ENCODE assay signal across 1 cellular context in genomic region chr15:80163217-80163616, GRCh38.
TF ChIP-seq lines count a peak whose summit lies in the region.

No MANE protein-coding gene starts in this region.

TF ChIP-seq in HepG2, 621 proteins besides CTCF, POLR2A, EP300 and RAD21 (continued from another document):
- peak; percentile 16; the same call in 1 of the 3 replicates for TF ChIP-seq MXI1 (IDR thresholded peaks at IDR 0.05; ENCODE audit: borderline replicate concordance, low read depth, low read length)
- TF ChIP-seq, protein P1, sequence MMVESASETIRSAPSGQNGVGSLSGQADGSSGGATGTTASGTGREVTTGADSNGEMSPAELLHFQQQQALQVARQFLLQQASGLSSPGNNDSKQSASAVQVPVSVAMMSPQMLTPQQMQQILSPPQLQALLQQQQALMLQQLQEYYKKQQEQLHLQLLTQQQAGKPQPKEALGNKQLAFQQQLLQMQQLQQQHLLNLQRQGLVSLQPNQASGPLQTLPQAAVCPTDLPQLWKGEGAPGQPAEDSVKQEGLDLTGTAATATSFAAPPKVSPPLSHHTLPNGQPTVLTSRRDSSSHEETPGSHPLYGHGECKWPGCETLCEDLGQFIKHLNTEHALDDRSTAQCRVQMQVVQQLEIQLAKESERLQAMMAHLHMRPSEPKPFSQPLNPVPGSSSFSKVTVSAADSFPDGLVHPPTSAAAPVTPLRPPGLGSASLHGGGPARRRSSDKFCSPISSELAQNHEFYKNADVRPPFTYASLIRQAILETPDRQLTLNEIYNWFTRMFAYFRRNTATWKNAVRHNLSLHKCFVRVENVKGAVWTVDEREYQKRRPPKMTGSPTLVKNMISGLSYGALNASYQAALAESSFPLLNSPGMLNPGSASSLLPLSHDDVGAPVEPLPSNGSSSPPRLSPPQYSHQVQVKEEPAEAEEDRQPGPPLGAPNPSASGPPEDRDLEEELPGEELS (CRISPR knock-in tag; IDR thresholded peaks at IDR 0.05), result 0 out of 2 replicates have a peak, but pooled peaks have one; percentile 23
- TF ChIP-seq PHF21A (CRISPR knock-in tag; IDR thresholded peaks at IDR 0.05), result 0 out of 2 replicates have a peak, but pooled peaks have one; percentile 21
- TF ChIP-seq, protein P2, sequence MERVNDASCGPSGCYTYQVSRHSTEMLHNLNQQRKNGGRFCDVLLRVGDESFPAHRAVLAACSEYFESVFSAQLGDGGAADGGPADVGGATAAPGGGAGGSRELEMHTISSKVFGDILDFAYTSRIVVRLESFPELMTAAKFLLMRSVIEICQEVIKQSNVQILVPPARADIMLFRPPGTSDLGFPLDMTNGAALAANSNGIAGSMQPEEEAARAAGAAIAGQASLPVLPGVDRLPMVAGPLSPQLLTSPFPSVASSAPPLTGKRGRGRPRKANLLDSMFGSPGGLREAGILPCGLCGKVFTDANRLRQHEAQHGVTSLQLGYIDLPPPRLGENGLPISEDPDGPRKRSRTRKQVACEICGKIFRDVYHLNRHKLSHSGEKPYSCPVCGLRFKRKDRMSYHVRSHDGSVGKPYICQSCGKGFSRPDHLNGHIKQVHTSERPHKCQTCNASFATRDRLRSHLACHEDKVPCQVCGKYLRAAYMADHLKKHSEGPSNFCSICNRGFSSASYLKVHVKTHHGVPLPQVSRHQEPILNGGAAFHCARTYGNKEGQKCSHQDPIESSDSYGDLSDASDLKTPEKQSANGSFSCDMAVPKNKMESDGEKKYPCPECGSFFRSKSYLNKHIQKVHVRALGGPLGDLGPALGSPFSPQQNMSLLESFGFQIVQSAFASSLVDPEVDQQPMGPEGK (CRISPR knock-in tag; IDR thresholded peaks at IDR 0.05), result peak; percentile 51; the same call in 1 of the 2 replicates
- TF ChIP-seq HNRNPL (IDR thresholded peaks at IDR 0.05; ENCODE audit: low read depth, low read length), result 0 out of 2 replicates have a peak, but pooled peaks have one; percentile 26
- TF ChIP-seq ESRRA (CRISPR knock-in tag; IDR thresholded peaks at IDR 0.05; ENCODE audit: low read depth), result peak; percentile 67
- peak; percentile 57 for TF ChIP-seq RARA (CRISPR knock-in tag; IDR thresholded peaks at IDR 0.05)
- peak; percentile 79; the same call in 1 of the 2 replicates for TF ChIP-seq ZSCAN25 (CRISPR knock-in tag; IDR thresholded peaks at IDR 0.05)
- 0 out of 2 replicates have a peak, but pooled peaks have one; percentile 38 for TF ChIP-seq NCOA2 (CRISPR knock-in tag; IDR thresholded peaks at IDR 0.05)
- peak; percentile 71 for TF ChIP-seq ZMYM4 (CRISPR knock-in tag; IDR thresholded peaks at IDR 0.05)
- no peak for TF ChIP-seq SOX6 (IDR thresholded peaks at IDR 0.05)
- TF ChIP-seq SOX6 (CRISPR knock-in tag; IDR thresholded peaks at IDR 0.05), result 0 out of 2 replicates have a peak, but pooled peaks have one; percentile 22
- 0 out of 2 replicates have a peak, but pooled peaks have one; percentile 25 for TF ChIP-seq ARNTL (CRISPR knock-in tag; IDR thresholded peaks at IDR 0.05)
- TF ChIP-seq SIX1 (CRISPR knock-in tag; IDR thresholded peaks at IDR 0.05; ENCODE audit: borderline replicate concordance), result no peak
TF ChIP-seq in HepG2: peak in this region for 31.
